ENCODE assay signal across 8 cellular contexts in genomic region chr2:171688129-171688465, GRCh38. TPM values are rescaled to one million over a fixed set of nuclear protein-coding genes. Genes with fewer than 3 reads are reported as not detected.
DNase-seq lines count a peak whose midpoint lies in the region; ATAC-seq and TF ChIP-seq lines count a peak whose summit lies in the region.

No MANE protein-coding gene starts in this region.

- H3K27me3 ChIP-seq in muscle layer of colon (ENCODE audit: control insufficient read depth in 1 of 2, insufficient read depth in 2 of 2, low read length in 2 of 2): no peaks in the 10 kb centered on the region

- DNase-seq in AG08396 (ENCODE audit: low spot score) (peak; percentile 18), LNCaP clone FGC (ENCODE audit: low read depth) (no peak), dermis blood vessel endothelial cell (peak; percentile 60), putamen (ENCODE audit: low spot score) (no peak), amygdala (lab: John Stamatoyannopoulos, UW) (no peak)
- no peak for DNase-seq in stimulated activated CD4-positive, alpha-beta T cell treated with anti-CD3 and anti-CD28 coated beads, Interleukin-15, amount 100 ng/mL, for 24 hours

- H3K4me1 ChIP-seq in muscle layer of colon (ENCODE audit: insufficient read depth, low read length): peaks cover 24% of the 10 kb centered on the region

- peak; percentile 6 for ATAC-seq in GM19324 (IDR thresholded peaks at IDR 0.05; ENCODE audit: low FRiP score, unreplicated experiment)

- H3K4me3 ChIP-seq in LNCaP clone FGC (ENCODE audit: low read depth, low read length) (peak overlapping the region; percentile 95), muscle layer of colon (ENCODE audit: low read depth in 1 of 2, low read length in 2 of 2) (peak overlapping the region; percentile 88 to 97)

- peak overlapping the region; percentile 68 for H3K27ac ChIP-seq in muscle layer of colon (ENCODE audit: low read depth, low read length)

- TF ChIP-seq CTCF in LNCaP clone FGC (IDR thresholded peaks at IDR 0.05; ENCODE audit: control insufficient read depth, extremely low read depth, insufficient read depth): no peak

- no peaks in the 10 kb centered on the region for H3K9me3 ChIP-seq in muscle layer of colon (ENCODE audit: low read length)

- peak overlapping the region; percentile 82 for H3K9ac ChIP-seq in muscle layer of colon (ENCODE audit: low read length)

- H3K36me3 ChIP-seq in muscle layer of colon (ENCODE audit: insufficient read depth, low read length): peaks cover 3% of the 10 kb centered on the region

RNA-seq across cellular contexts. Expression of gene DYNC1I2, which starts 0.8 kb away (rescaled TPM):
- total RNA-seq in dermis blood vessel endothelial cell: 164 and 211 TPM in 2 replicates

Comparison
In these comparisons a context has a peak if more than half of its experiments do, and no peak if none do; other contexts are left out.
1. DNase-seq: peak in AG08396 (single experiment) and dermis blood vessel endothelial cell (single experiment); none in LNCaP clone FGC (single experiment), putamen (single experiment), amygdala (0 of 56) and stimulated activated CD4-positive, alpha-beta T cell treated with anti-CD3 and anti-CD28 coated beads, Interleukin-15, amount 100 ng/mL, for 24 hours (single experiment).